In genomic region chr6:37499433-37500293, GRCh38 we compare ENCODE assay signal across 8 cellular contexts.
DNase-seq lines count a peak whose midpoint lies in the region; ATAC-seq and TF ChIP-seq lines count a peak whose summit lies in the region.

CCDC167 (minus strand) TSS chr6:37499893; CDS start chr6:37499863, 30 bp downstream.

- H3K27ac ChIP-seq in BLaER1: peak within 1 kb of the TSS; percentile 89

- H3K36me3 ChIP-seq in BLaER1: peaks cover 14% of the 10 kb centered on the region

- DNase-seq in NCI-H526 (lab: John Stamatoyannopoulos, UW) (peak; percentile 98), choroid plexus epithelial cell (ENCODE audit: low read depth) (peak; percentile 97), kidney tubule cell (ENCODE audit: low spot score) (peak; percentile 98)
- peak; percentile 95 to 96 for DNase-seq in activated CD4-positive, alpha-beta T cell treated with anti-CD3 and anti-CD28 coated beads for 4 hours
- peak; percentile 92 to 98 (median 96) for DNase-seq in stimulated activated CD4-positive, alpha-beta T cell treated with anti-CD3 and anti-CD28 coated beads, Interleukin-1b, Interleukin-23, amount 100 ng/mL, for 24 hours (ENCODE audit: low read depth in 4 of 4, low spot score in 1 of 4)

- no peak for TF ChIP-seq CTCF in choroid plexus epithelial cell (conservative IDR thresholded peaks at IDR 0.05; ENCODE audit: low read depth, low read length)

- no peaks in the 10 kb centered on the region for H4K20me1 ChIP-seq in BLaER1

- H3K9me3 ChIP-seq in BLaER1: no peaks in the 10 kb centered on the region

- peak within 1 kb of the TSS; percentile 93 for H3K9ac ChIP-seq in BLaER1

- peaks cover 50% of the 10 kb centered on the region for H3K4me1 ChIP-seq in BLaER1

- H3K4me2 ChIP-seq in BLaER1: peak within 1 kb of the TSS; percentile 94

- peak within 1 kb of the TSS; percentile 83 for H3K4me3 ChIP-seq in BLaER1
- H3K4me3 ChIP-seq in choroid plexus epithelial cell (ENCODE audit: low read depth, low read length): peak within 1 kb of the TSS; percentile 82

- ATAC-seq in GM19328 (IDR thresholded peaks at IDR 0.05; ENCODE audit: unreplicated experiment) (peak; percentile 80), HG03469 (IDR thresholded peaks at IDR 0.05; ENCODE audit: unreplicated experiment) (peak; percentile 71)

- no peaks in the 10 kb centered on the region for H3K27me3 ChIP-seq in BLaER1

Comparison
In these comparisons a context has a peak if more than half of its experiments do, and no peak if none do; other contexts are left out.
1. Peak in every context shown above with its lines: DNase-seq, ATAC-seq, H3K4me3 ChIP-seq and H3K27ac ChIP-seq.